In the genomic region with DNA sequence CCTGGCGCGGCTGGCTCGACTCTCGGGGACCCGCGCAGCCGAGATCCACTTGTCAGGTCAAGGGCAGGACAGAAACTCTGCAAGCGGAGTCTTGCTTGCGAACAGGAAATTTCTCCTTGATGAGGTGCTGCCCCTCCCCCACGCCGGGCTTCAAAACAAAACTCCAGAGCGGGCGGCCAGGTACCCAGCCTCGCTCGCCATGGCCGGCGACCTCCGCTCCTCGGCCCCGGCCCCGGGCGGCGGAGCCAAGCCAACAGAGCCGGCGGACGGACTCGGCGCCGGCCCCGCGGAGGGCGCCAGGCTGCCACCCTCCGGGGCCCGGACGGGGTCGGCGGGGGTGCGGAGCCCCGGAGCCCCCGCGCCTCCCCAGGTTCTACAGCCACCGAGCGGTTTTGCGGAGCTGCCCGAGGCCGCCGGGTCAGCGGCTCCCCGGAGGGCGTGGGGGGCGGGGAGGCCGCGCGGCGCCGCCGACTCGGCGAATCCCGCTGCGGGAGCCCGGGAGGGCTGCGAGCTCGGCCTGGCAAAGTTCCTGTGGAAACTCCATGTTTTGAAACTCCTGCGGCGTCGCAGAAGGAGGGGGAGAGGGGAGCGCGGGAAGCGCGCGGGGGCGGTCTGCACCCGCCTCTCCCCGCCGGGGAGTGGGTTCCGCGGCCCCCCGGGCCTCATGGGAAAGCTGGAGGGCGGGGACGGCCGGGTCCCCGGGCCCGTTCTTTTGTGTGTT, we compare ENCODE assay signal across 8 cellular contexts. TPM values are rescaled to one million over a fixed set of nuclear protein-coding genes. Genes with fewer than 3 reads are reported as not detected.
DNase-seq lines count a peak whose midpoint lies in the region; ATAC-seq and TF ChIP-seq lines count a peak whose summit lies in the region.

No MANE protein-coding gene starts in this region.

- peak; percentile 64 for DNase-seq in D341Med (ENCODE audit: low spot score)
- peak; percentile 64 for DNase-seq in UCSD-AML1 (lab: John Stamatoyannopoulos, UW; ENCODE audit: unreplicated experiment)
- peak; percentile 62 to 73 (median 71) for DNase-seq in heart left ventricle
- peak; percentile 54 for DNase-seq in prostate gland (ENCODE audit: low spot score)
- DNase-seq in central memory CD4-positive, alpha-beta T cell, result no peak
- DNase-seq in SKM-1 treated with dmso at 0.1 percent for 144 hours (lab: John Stamatoyannopoulos, UW; ENCODE audit: unreplicated experiment), result no peak

- no peak for TF ChIP-seq POLR2A in heart left ventricle (IDR thresholded peaks at IDR 0.05)
- no peak for TF ChIP-seq POLR2A in prostate gland (IDR thresholded peaks at IDR 0.05)

- H3K4me1 ChIP-seq in HUES6 (ENCODE audit: control insufficient read depth, insufficient read depth, low read length) (peaks cover 6% of the 10 kb centered on the region; the same call in 1 of the 2 replicates), heart left ventricle (peaks cover 0 to 59% (median 21%) of the 10 kb centered on the region in 12 donors), prostate gland (replicated peaks) (no peaks in the 10 kb centered on the region)

- H3K9ac ChIP-seq in HUES6 (ENCODE audit: low read length), result peak overlapping the region; percentile 94

- no peaks in the 10 kb centered on the region; the same call in 1 of the 2 replicates for H3K9me3 ChIP-seq in HUES6 (ENCODE audit: control insufficient read depth, insufficient read depth, low read depth, low read length)
- H3K9me3 ChIP-seq in heart left ventricle, result no peaks in the 10 kb centered on the region
- H3K9me3 ChIP-seq in prostate gland, result no peaks in the 10 kb centered on the region

- no peaks in the 10 kb centered on the region for H3K36me3 ChIP-seq in HUES6 (ENCODE audit: control insufficient read depth, insufficient read depth, low read length)
- H3K36me3 ChIP-seq in heart left ventricle, result no peaks in the 10 kb centered on the region
- H3K36me3 ChIP-seq in prostate gland, result no peaks in the 10 kb centered on the region

- intact Hi-C loops in heart left ventricle (cut with DNase I), result loop anchor here (2.0 to 10.0 kb wide), 9 partner anchors 38 to 1307 kb away; a partner anchor contains a TSS
- intact Hi-C loops in prostate gland (cut with DNase I), result loop anchor here (5.0 to 10.0 kb wide), 2 partner anchors 43 to 295 kb away; no protein-coding TSS in a partner anchor

- TF ChIP-seq CTCF in heart left ventricle (IDR thresholded peaks at IDR 0.05) (no peak), prostate gland (IDR thresholded peaks at IDR 0.05) (no peak)

- H3K4me3 ChIP-seq in HUES6 (ENCODE audit: low read depth, low read length), result peak overlapping the region; percentile 58
- peak overlapping the region; percentile 41 to 88 (median 60) for H3K4me3 ChIP-seq in heart left ventricle
- peak overlapping the region; percentile 51 to 61 for H3K4me3 ChIP-seq in prostate gland

- H3K27me3 ChIP-seq in HUES6 (ENCODE audit: control insufficient read depth, insufficient read depth, low read length), result peaks cover 29% of the 10 kb centered on the region
- peaks cover 0 to 79% (median 0%) of the 10 kb centered on the region in 9 donors for H3K27me3 ChIP-seq in heart left ventricle
- H3K27me3 ChIP-seq in prostate gland (replicated peaks; ENCODE audit: insufficient read depth), result no peaks in the 10 kb centered on the region

- ATAC-seq in heart left ventricle (peak in 1 of 4 donors; percentile 3), GM21619 (IDR thresholded peaks at IDR 0.05; ENCODE audit: unreplicated experiment) (no peak)

- H3K27ac ChIP-seq in HUES6 (ENCODE audit: low read depth, low read length) (peak overlapping the region; percentile 74; the same call in 1 of the 2 replicates), heart left ventricle (peak overlapping the region; percentile 81 to 97 (median 94)), prostate gland (peak overlapping the region; percentile 86 to 95)

- WGBS in heart left ventricle, 4 donors, result 0 to 1% (median 1%) methylated on average over 15 to 83 of the region's 84 CpGs
- 0% methylated on average over 29 of the region's 84 CpGs for WGBS in prostate gland

RNA-seq across cellular contexts. Expression of a gene that starts 11.7 kb away (rescaled TPM):
- total RNA-seq in heart left ventricle (10 to 100 TPM; 11.3 to 40.1 (median 19.5) TPM), prostate gland (10 to 100 TPM; 56.2 to 70.8 TPM)
- polyA plus RNA-seq in heart left ventricle, result 10 to 100 TPM in 1 of 2 donors, 1 to 10 TPM in 1; 6.7 to 15.5 TPM

Comparison
In these comparisons a context has a peak if more than half of its experiments do, and no peak if none do; other contexts are left out.
1. DNase-seq: peak in D341Med (single experiment), UCSD-AML1 (single experiment), heart left ventricle (5 of 5) and prostate gland (single experiment); none in central memory CD4-positive, alpha-beta T cell (single experiment) and SKM-1 treated with dmso at 0.1 percent for 144 hours (single experiment).
2. Peak in every context shown above with its lines, with median percentiles within 50 percentile points of each other: H3K27ac ChIP-seq and H3K4me3 ChIP-seq.